Comparison of ENCODE assay signal across 1 cellular context in genomic region chr5:180803181-180804128, GRCh38.
TF ChIP-seq lines count a peak whose summit lies in the region.

No MANE protein-coding gene starts in this region.

TF ChIP-seq in HepG2, 621 proteins besides CTCF, POLR2A, EP300 and RAD21 (continued from another document):
- TF ChIP-seq, protein P1, sequence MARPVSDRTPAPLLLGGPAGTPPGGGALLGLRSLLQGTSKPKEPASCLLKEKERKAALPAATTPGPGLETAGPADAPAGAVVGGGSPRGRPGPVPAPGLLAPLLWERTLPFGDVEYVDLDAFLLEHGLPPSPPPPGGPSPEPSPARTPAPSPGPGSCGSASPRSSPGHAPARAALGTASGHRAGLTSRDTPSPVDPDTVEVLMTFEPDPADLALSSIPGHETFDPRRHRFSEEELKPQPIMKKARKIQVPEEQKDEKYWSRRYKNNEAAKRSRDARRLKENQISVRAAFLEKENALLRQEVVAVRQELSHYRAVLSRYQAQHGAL (CRISPR knock-in tag; IDR thresholded peaks at IDR 0.05; ENCODE audit: not compliant biosample characterization) = no peak
- TF ChIP-seq XRCC5 (optimal IDR thresholded peaks at IDR 0.05; ENCODE audit: low read length) (peak; percentile 55), KAT2B (IDR thresholded peaks at IDR 0.05; ENCODE audit: borderline replicate concordance, low read depth, low read length) (no peak), ZBTB20 (CRISPR knock-in tag; IDR thresholded peaks at IDR 0.05; ENCODE audit: borderline replicate concordance, low read depth) (no peak), CEBPG (CRISPR knock-in tag; IDR thresholded peaks at IDR 0.05) (no peak), RARG (CRISPR knock-in tag; IDR thresholded peaks at IDR 0.05; ENCODE audit: low read depth) (no peak), HBP1 (CRISPR knock-in tag; IDR thresholded peaks at IDR 0.05; ENCODE audit: low read depth) (no peak), ZBTB33 (CRISPR knock-in tag; IDR thresholded peaks at IDR 0.05) (peak; percentile 78), ASH2L (IDR thresholded peaks at IDR 0.05; ENCODE audit: insufficient read length, low read depth, low read length) (peak; percentile 9), ZNF576 (CRISPR knock-in tag; IDR thresholded peaks at IDR 0.05) (no peak), SNAPC2 (CRISPR knock-in tag; IDR thresholded peaks at IDR 0.05) (peak; percentile 64; the same call in 1 of the 2 replicates), ZNF83 (CRISPR knock-in tag; IDR thresholded peaks at IDR 0.05; ENCODE audit: borderline replicate concordance) (no peak), ZNF558 (CRISPR knock-in tag; IDR thresholded peaks at IDR 0.05; ENCODE audit: borderline replicate concordance) (peak; percentile 12; the same call in 1 of the 2 replicates), ZNF580 (CRISPR knock-in tag; IDR thresholded peaks at IDR 0.05; ENCODE audit: borderline replicate concordance, low read depth) (no peak), SP5 (CRISPR knock-in tag; IDR thresholded peaks at IDR 0.05; ENCODE audit: borderline replicate concordance, low read depth) (no peak), SAP130 (CRISPR knock-in tag; IDR thresholded peaks at IDR 0.05; ENCODE audit: low read depth) (peak; percentile 24; the same call in 1 of the 2 replicates), HNRNPH1 (optimal IDR thresholded peaks at IDR 0.05; ENCODE audit: low read depth, low read length) (peak; percentile 30), FOXO1 (CRISPR knock-in tag; IDR thresholded peaks at IDR 0.05) (no peak), ZNF501 (CRISPR knock-in tag; IDR thresholded peaks at IDR 0.05) (peak; percentile 26; the same call in 1 of the 2 replicates), CC2D1A (CRISPR knock-in tag; IDR thresholded peaks at IDR 0.05) (no peak), ZFX (CRISPR knock-in tag; IDR thresholded peaks at IDR 0.05; ENCODE audit: low read depth) (peak; percentile 12; the same call in 1 of the 2 replicates), AGO2 (optimal IDR thresholded peaks at IDR 0.05; ENCODE audit: low read depth, low read length) (peak; percentile 6), MAZ (IDR thresholded peaks at IDR 0.05; ENCODE audit: borderline replicate concordance, low read depth, low read length) (no peak), MAZ (CRISPR knock-in tag; IDR thresholded peaks at IDR 0.05; ENCODE audit: low read depth) (no peak), TMF1 (CRISPR knock-in tag; IDR thresholded peaks at IDR 0.05; ENCODE audit: low read depth) (no peak), TFDP2 (CRISPR knock-in tag; IDR thresholded peaks at IDR 0.05) (0 out of 2 replicates have a peak, but pooled peaks have one; percentile 19), NONO (IDR thresholded peaks at IDR 0.05) (no peak), NONO (CRISPR knock-in tag; conservative IDR thresholded peaks at IDR 0.05) (no peak)
- TF ChIP-seq, protein P2, sequence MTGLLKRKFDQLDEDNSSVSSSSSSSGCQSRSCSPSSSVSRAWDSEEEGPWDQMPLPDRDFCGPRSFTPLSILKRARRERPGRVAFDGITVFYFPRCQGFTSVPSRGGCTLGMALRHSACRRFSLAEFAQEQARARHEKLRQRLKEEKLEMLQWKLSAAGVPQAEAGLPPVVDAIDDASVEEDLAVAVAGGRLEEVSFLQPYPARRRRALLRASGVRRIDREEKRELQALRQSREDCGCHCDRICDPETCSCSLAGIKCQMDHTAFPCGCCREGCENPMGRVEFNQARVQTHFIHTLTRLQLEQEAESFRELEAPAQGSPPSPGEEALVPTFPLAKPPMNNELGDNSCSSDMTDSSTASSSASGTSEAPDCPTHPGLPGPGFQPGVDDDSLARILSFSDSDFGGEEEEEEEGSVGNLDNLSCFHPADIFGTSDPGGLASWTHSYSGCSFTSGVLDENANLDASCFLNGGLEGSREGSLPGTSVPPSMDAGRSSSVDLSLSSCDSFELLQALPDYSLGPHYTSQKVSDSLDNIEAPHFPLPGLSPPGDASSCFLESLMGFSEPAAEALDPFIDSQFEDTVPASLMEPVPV (CRISPR knock-in tag; IDR thresholded peaks at IDR 0.05) = 0 out of 2 replicates have a peak, but pooled peaks have one; percentile 25
- TF ChIP-seq, protein P3, sequence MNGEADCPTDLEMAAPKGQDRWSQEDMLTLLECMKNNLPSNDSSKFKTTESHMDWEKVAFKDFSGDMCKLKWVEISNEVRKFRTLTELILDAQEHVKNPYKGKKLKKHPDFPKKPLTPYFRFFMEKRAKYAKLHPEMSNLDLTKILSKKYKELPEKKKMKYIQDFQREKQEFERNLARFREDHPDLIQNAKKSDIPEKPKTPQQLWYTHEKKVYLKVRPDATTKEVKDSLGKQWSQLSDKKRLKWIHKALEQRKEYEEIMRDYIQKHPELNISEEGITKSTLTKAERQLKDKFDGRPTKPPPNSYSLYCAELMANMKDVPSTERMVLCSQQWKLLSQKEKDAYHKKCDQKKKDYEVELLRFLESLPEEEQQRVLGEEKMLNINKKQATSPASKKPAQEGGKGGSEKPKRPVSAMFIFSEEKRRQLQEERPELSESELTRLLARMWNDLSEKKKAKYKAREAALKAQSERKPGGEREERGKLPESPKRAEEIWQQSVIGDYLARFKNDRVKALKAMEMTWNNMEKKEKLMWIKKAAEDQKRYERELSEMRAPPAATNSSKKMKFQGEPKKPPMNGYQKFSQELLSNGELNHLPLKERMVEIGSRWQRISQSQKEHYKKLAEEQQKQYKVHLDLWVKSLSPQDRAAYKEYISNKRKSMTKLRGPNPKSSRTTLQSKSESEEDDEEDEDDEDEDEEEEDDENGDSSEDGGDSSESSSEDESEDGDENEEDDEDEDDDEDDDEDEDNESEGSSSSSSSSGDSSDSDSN (CRISPR knock-in tag; IDR thresholded peaks at IDR 0.05) = peak; percentile 27; the same call in 1 of the 2 replicates
- TF ChIP-seq, protein P4, sequence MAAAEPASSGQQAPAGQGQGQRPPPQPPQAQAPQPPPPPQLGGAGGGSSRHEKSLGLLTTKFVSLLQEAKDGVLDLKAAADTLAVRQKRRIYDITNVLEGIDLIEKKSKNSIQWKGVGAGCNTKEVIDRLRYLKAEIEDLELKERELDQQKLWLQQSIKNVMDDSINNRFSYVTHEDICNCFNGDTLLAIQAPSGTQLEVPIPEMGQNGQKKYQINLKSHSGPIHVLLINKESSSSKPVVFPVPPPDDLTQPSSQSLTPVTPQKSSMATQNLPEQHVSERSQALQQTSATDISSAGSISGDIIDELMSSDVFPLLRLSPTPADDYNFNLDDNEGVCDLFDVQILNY (CRISPR knock-in tag; conservative IDR thresholded peaks at IDR 0.05) = 0 out of 2 replicates have a peak, but pooled peaks have one; percentile 39
- TF ChIP-seq, protein P5, sequence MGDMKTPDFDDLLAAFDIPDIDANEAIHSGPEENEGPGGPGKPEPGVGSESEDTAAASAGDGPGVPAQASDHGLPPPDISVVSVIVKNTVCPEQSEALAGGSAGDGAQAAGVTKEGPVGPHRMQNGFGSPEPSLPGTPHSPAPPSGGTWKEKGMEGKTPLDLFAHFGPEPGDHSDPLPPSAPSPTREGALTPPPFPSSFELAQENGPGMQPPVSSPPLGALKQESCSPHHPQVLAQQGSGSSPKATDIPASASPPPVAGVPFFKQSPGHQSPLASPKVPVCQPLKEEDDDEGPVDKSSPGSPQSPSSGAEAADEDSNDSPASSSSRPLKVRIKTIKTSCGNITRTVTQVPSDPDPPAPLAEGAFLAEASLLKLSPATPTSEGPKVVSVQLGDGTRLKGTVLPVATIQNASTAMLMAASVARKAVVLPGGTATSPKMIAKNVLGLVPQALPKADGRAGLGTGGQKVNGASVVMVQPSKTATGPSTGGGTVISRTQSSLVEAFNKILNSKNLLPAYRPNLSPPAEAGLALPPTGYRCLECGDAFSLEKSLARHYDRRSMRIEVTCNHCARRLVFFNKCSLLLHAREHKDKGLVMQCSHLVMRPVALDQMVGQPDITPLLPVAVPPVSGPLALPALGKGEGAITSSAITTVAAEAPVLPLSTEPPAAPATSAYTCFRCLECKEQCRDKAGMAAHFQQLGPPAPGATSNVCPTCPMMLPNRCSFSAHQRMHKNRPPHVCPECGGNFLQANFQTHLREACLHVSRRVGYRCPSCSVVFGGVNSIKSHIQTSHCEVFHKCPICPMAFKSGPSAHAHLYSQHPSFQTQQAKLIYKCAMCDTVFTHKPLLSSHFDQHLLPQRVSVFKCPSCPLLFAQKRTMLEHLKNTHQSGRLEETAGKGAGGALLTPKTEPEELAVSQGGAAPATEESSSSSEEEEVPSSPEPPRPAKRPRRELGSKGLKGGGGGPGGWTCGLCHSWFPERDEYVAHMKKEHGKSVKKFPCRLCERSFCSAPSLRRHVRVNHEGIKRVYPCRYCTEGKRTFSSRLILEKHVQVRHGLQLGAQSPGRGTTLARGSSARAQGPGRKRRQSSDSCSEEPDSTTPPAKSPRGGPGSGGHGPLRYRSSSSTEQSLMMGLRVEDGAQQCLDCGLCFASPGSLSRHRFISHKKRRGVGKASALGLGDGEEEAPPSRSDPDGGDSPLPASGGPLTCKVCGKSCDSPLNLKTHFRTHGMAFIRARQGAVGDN (CRISPR knock-in tag; IDR thresholded peaks at IDR 0.05) = peak; percentile 62
- TF ChIP-seq, protein P6, sequence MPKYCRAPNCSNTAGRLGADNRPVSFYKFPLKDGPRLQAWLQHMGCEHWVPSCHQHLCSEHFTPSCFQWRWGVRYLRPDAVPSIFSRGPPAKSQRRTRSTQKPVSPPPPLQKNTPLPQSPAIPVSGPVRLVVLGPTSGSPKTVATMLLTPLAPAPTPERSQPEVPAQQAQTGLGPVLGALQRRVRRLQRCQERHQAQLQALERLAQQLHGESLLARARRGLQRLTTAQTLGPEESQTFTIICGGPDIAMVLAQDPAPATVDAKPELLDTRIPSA (CRISPR knock-in tag; IDR thresholded peaks at IDR 0.05; ENCODE audit: borderline replicate concordance) = 0 out of 2 replicates have a peak, but pooled peaks have one; percentile 27
- TF ChIP-seq, protein P7, sequence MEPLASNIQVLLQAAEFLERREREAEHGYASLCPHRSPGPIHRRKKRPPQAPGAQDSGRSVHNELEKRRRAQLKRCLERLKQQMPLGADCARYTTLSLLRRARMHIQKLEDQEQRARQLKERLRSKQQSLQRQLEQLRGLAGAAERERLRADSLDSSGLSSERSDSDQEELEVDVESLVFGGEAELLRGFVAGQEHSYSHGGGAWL (CRISPR knock-in tag; IDR thresholded peaks at IDR 0.05) = 0 out of 2 replicates have a peak, but pooled peaks have one; percentile 4
- TF ChIP-seq, protein P8, sequence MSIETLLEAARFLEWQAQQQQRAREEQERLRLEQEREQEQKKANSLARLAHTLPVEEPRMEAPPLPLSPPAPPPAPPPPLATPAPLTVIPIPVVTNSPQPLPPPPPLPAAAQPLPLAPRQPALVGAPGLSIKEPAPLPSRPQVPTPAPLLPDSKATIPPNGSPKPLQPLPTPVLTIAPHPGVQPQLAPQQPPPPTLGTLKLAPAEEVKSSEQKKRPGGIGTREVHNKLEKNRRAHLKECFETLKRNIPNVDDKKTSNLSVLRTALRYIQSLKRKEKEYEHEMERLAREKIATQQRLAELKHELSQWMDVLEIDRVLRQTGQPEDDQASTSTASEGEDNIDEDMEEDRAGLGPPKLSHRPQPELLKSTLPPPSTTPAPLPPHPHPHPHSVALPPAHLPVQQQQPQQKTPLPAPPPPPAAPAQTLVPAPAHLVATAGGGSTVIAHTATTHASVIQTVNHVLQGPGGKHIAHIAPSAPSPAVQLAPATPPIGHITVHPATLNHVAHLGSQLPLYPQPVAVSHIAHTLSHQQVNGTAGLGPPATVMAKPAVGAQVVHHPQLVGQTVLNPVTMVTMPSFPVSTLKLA (IDR thresholded peaks at IDR 0.05) = no peak
